ENCODE assay signal across 25 cellular contexts in genomic region chr18:68699043-68699442, GRCh38. TPM values are rescaled to one million over a fixed set of nuclear protein-coding genes. Genes with fewer than 3 reads are reported as not detected.
A peak's percentile ranks its signal among the peaks of the same experiment; 100 is the strongest.
DNase-seq lines count a peak whose midpoint lies in the region; ATAC-seq and TF ChIP-seq lines count a peak whose summit lies in the region.
"Had no signal": no experiment of that assay in that cellular context is flagged by ENCODE, and none has a peak within 500 bp of the region (broad histone marks: within the 10 kb centered on the region; RNA-seq: fewer than 3 reads in every experiment).

No MANE protein-coding gene starts in this region.

- H3K36me3 Mint-ChIP-seq in activated T-cell treated with anti-CD3 and anti-CD28 coated beads, Interleukin-2, amount 50 U/mL, for 72 hours (ENCODE audit: insufficient read depth in 2 of 2) = peaks cover 4 to 15% of the 10 kb centered on the region in 2 donors
- peaks cover 60 to 91% of the 10 kb centered on the region in 2 donors for H3K36me3 Mint-ChIP-seq in CD14-positive monocyte

- ATAC-seq in activated T-cell treated with anti-CD3 and anti-CD28 coated beads, Interleukin-2, amount 50 U/mL, for 72 hours (replicated peaks in 1 of 2) = no peak
- ATAC-seq: gastrocnemius medialis; natural killer cell treated with Interleukin-12 subunit alpha and Interleukin-12 subunit beta and Interleukin-15 and Interleukin-18, amount 100 ng/mL, for 72 hours; stimulated activated naive CD8-positive, alpha-beta T cell treated with anti-CD3 and anti-CD28 coated beads, Interleukin-15, amount 100 ng/mL, for 72 hours had no signal

- H3K4me3 Mint-ChIP-seq in activated T-cell treated with anti-CD3 and anti-CD28 coated beads, Interleukin-2, amount 50 U/mL, for 72 hours = no peak overlapping the region
- H3K4me3 Mint-ChIP-seq in CD14-positive monocyte = no peak overlapping the region
- H3K4me3 Mint-ChIP-seq: endodermal cell; IgD-negative memory B cell; natural killer cell treated with Interleukin-12 subunit alpha and Interleukin-12 subunit beta and Interleukin-15 and Interleukin-18, amount 100 ng/mL, for 72 hours; stimulated activated naive CD8-positive, alpha-beta T cell treated with anti-CD3 and anti-CD28 coated beads, Interleukin-15, amount 100 ng/mL, for 72 hours had no signal

- peak overlapping the region; percentile 42; the same call in 1 of the 2 replicates for H3K27ac ChIP-seq in RWPE1
- H3K27ac ChIP-seq: C4-2B, gastrocnemius medialis, VCaP had no signal

- POLR2A ChIA-PET in RWPE1 (lab: Yijun Ruan, JAX; ENCODE audit: low non-redundant PET) = no interaction called here

- H3K4me1 Mint-ChIP-seq in activated T-cell treated with anti-CD3 and anti-CD28 coated beads, Interleukin-2, amount 50 U/mL, for 72 hours (ENCODE audit: low read depth) = peaks cover 5% of the 10 kb centered on the region
- H3K4me1 Mint-ChIP-seq in CD14-positive monocyte = no peaks in the 10 kb centered on the region
- H3K4me1 Mint-ChIP-seq: endodermal cell had no signal

- H3K9me3 Mint-ChIP-seq in activated T-cell treated with anti-CD3 and anti-CD28 coated beads, Interleukin-2, amount 50 U/mL, for 72 hours = no peaks in the 10 kb centered on the region
- peaks cover 0 to 10% (median 0%) of the 10 kb centered on the region in 7 donors for H3K9me3 Mint-ChIP-seq in CD14-positive monocyte
- H3K9me3 Mint-ChIP-seq: endodermal cell; IgD-negative memory B cell; natural killer cell treated with Interleukin-12 subunit alpha and Interleukin-12 subunit beta and Interleukin-15 and Interleukin-18, amount 100 ng/mL, for 72 hours; stimulated activated naive CD8-positive, alpha-beta T cell treated with anti-CD3 and anti-CD28 coated beads, Interleukin-15, amount 100 ng/mL, for 72 hours had no signal

- H3K27ac Mint-ChIP-seq in activated T-cell treated with anti-CD3 and anti-CD28 coated beads, Interleukin-2, amount 50 U/mL, for 72 hours = peak overlapping the region; percentile 46
- no peak overlapping the region for H3K27ac Mint-ChIP-seq in CD14-positive monocyte
- H3K27ac Mint-ChIP-seq: endodermal cell; IgD-negative memory B cell; natural killer cell treated with Interleukin-12 subunit alpha and Interleukin-12 subunit beta and Interleukin-15 and Interleukin-18, amount 100 ng/mL, for 72 hours had no signal

- no peak for TF ChIP-seq CTCF in RWPE1 (conservative IDR thresholded peaks at IDR 0.05; ENCODE audit: low read depth)
- no peak for TF ChIP-seq CTCF in CD14-positive monocyte (IDR thresholded peaks at IDR 0.05)

- no peak for DNase-seq in activated T-cell treated with anti-CD3 and anti-CD28 coated beads, Interleukin-2, amount 50 U/mL, for 72 hours
- DNase-seq in activated T-cell treated with anti-CD3 and anti-CD28 coated beads, Interleukin-2, amount 50 U/mL, for 48 hours = no peak
- DNase-seq in RWPE1 (ENCODE audit: low spot score) (peak; percentile 16), fibroblast of gingiva (ENCODE audit: low read depth) (peak; percentile 79), CD14-positive monocyte (ENCODE audit: low spot score) (no peak), HK-2 (ENCODE audit: unreplicated experiment) (no peak), NCI-H1092 (lab: John Stamatoyannopoulos, UW) (no peak)
- no peak for DNase-seq in activated CD4-positive, alpha-beta T cell treated with anti-CD3 and anti-CD28 coated beads for 4 hours
- DNase-seq: activated CD4-positive, alpha-beta T cell treated with anti-CD3 and anti-CD28 coated beads, Interleukin-2, amount 50 U/mL, for 48 hours; activated naive CD4-positive, alpha-beta T cell treated with Interleukin-2 at 50 U/mL for 16 hours; aorta; endodermal cell; gastrocnemius medialis; GF-D8; NCI-H2081; NCI-H524; SHP77 treated with DMSO at 0.1 percent for 48 hours; small intestine; stimulated activated CD4-positive, alpha-beta T cell treated with anti-CD3 and anti-CD28 coated beads, Interleukin-4, amount 100 ng/mL, for 1 hour; stimulated activated naive CD8-positive, alpha-beta T cell treated with anti-CD3 and anti-CD28 coated beads, Interleukin-15, amount 100 ng/mL, for 72 hours; trophoblast cell had no signal

- intact Hi-C loops in CD14-positive monocyte (cut with micrococcal nuclease) = no loop called here

- CTCF ChIA-PET in RWPE1 (lab: Yijun Ruan, JAX) = no interaction called here

- no peaks in the 10 kb centered on the region for H3K27me3 Mint-ChIP-seq in activated T-cell treated with anti-CD3 and anti-CD28 coated beads, Interleukin-2, amount 50 U/mL, for 72 hours (ENCODE audit: low read depth)
- H3K27me3 Mint-ChIP-seq in CD14-positive monocyte (ENCODE audit: low read depth in 3 of 3) = no peaks in the 10 kb centered on the region
- H3K27me3 Mint-ChIP-seq: IgD-negative memory B cell; natural killer cell treated with Interleukin-12 subunit alpha and Interleukin-12 subunit beta and Interleukin-15 and Interleukin-18, amount 100 ng/mL, for 72 hours; stimulated activated naive CD8-positive, alpha-beta T cell treated with anti-CD3 and anti-CD28 coated beads, Interleukin-15, amount 100 ng/mL, for 72 hours had no signal

RNA-seq across cellular contexts. Expression of gene TMX3, which starts 15.9 kb away (rescaled TPM):
- total RNA-seq in activated T-cell treated with anti-CD3 and anti-CD28 coated beads, Interleukin-2, amount 50 U/mL, for 72 hours = 10 to 100 TPM; 69.5 to 79.6 TPM
- polyA plus RNA-seq in CD14-positive monocyte = 10 to 100 TPM; 13.7 to 16.5 TPM

Comparison
In these comparisons a context has a peak if more than half of its experiments do, and no peak if none do; other contexts are left out.
1. DNase-seq: peak in RWPE1 (single experiment) and fibroblast of gingiva (single experiment); none in activated T-cell treated with anti-CD3 and anti-CD28 coated beads, Interleukin-2, amount 50 U/mL, for 72 hours (0 of 2), activated T-cell treated with anti-CD3 and anti-CD28 coated beads, Interleukin-2, amount 50 U/mL, for 48 hours (0 of 2), CD14-positive monocyte (single experiment), activated CD4-positive, alpha-beta T cell treated with anti-CD3 and anti-CD28 coated beads for 4 hours (0 of 2), HK-2 (single experiment) and NCI-H1092 (single experiment).